In genomic region chr5:107979272-107979671, GRCh38 we compare ENCODE assay signal across 17 cellular contexts.
A peak's percentile ranks its signal among the peaks of the same experiment; 100 is the strongest.
DNase-seq lines count a peak whose midpoint lies in the region; ATAC-seq and TF ChIP-seq lines count a peak whose summit lies in the region.
"Had no signal": no experiment of that assay in that cellular context is flagged by ENCODE, and none has a peak within 500 bp of the region (broad histone marks: within the 10 kb centered on the region; RNA-seq: fewer than 3 reads in every experiment).

No MANE protein-coding gene starts in this region.

- H3K27me3 ChIP-seq in mesenchymal stem cell (ENCODE audit: control insufficient read depth in 1 of 2, insufficient read depth in 1 of 2, low read length in 2 of 2) = no peaks in the 10 kb centered on the region
- H3K27me3 ChIP-seq: BLaER1, cardiac muscle cell had no signal

- no peak overlapping the region for H3K4me3 Mint-ChIP-seq in glutamatergic neuron (ENCODE audit: unreplicated experiment)
- H3K4me3 Mint-ChIP-seq: activated B cell treated with CpG ODN at 0.5 μM for 24 hours; activated naive CD4-positive, alpha-beta T cell treated with anti-CD3 and anti-CD28 coated beads, Interleukin-2, amount 10 ng/mL, durations not matched to agents 7 days and 5 days had no signal

- peak; percentile 36 for DNase-seq in EH (ENCODE audit: low read depth)
- peak; percentile 68 for DNase-seq in M059J (ENCODE audit: low read depth)
- peak; percentile 35 for DNase-seq in choroid plexus epithelial cell (ENCODE audit: low read depth)
- DNase-seq in mesenchymal stem cell = peak; percentile 49
- DNase-seq in glutamatergic neuron = no peak
- no peak for DNase-seq in caudate nucleus (lab: John Stamatoyannopoulos, UW)
- no peak for DNase-seq in HuH-7.5 (ENCODE audit: low spot score)
- DNase-seq: activated B cell treated with CpG ODN at 0.5 μM for 24 hours; DMS53; effector memory CD4-positive, alpha-beta T cell; NCI-H1436 treated with DMSO at 0.1 percent for 48 hours; NCI-H524 treated with DMSO at 0.1 percent for 48 hours; SW 1271 had no signal

- H3K36me3 Mint-ChIP-seq in glutamatergic neuron (ENCODE audit: unreplicated experiment) = no peaks in the 10 kb centered on the region

- no peaks in the 10 kb centered on the region for H3K9me3 Mint-ChIP-seq in glutamatergic neuron (ENCODE audit: unreplicated experiment)
- H3K9me3 Mint-ChIP-seq: activated B cell treated with CpG ODN at 0.5 μM for 24 hours; activated naive CD4-positive, alpha-beta T cell treated with anti-CD3 and anti-CD28 coated beads, Interleukin-2, amount 10 ng/mL, durations not matched to agents 7 days and 5 days had no signal

- no peak overlapping the region for H4K8ac ChIP-seq in mesenchymal stem cell (ENCODE audit: low read length)

- no peak overlapping the region for H3K27ac Mint-ChIP-seq in glutamatergic neuron (ENCODE audit: unreplicated experiment)
- H3K27ac Mint-ChIP-seq: activated B cell treated with CpG ODN at 0.5 μM for 24 hours; activated naive CD4-positive, alpha-beta T cell treated with anti-CD3 and anti-CD28 coated beads, Interleukin-2, amount 10 ng/mL, durations not matched to agents 7 days and 5 days had no signal

- no peaks in the 10 kb centered on the region for H3K9me3 ChIP-seq in mesenchymal stem cell (ENCODE audit: control insufficient read depth, low read length)
- H3K9me3 ChIP-seq: BLaER1 had no signal

- no peak overlapping the region for H3K27ac ChIP-seq in mesenchymal stem cell (ENCODE audit: low read length, poor library complexity, severe bottlenecking)
- H3K27ac ChIP-seq in caudate nucleus (ENCODE audit: low read depth, low read length) = no peak overlapping the region
- H3K27ac ChIP-seq: BLaER1, cardiac muscle cell had no signal

- H3K23ac ChIP-seq in mesenchymal stem cell (ENCODE audit: low read length in 2 of 2) = no peak overlapping the region

- ATAC-seq in HG03457 (IDR thresholded peaks at IDR 0.05; ENCODE audit: unreplicated experiment) = no peak

- H3K14ac ChIP-seq in mesenchymal stem cell (ENCODE audit: low read length in 2 of 2) = no peak overlapping the region

- H3K4me1 Mint-ChIP-seq in glutamatergic neuron (ENCODE audit: low read depth, unreplicated experiment) = peaks cover 3% of the 10 kb centered on the region
- H3K4me1 Mint-ChIP-seq: activated B cell treated with CpG ODN at 0.5 μM for 24 hours had no signal

- no peak overlapping the region for H4K91ac ChIP-seq in mesenchymal stem cell (ENCODE audit: low read length)

- no peaks in the 10 kb centered on the region for H3K36me3 ChIP-seq in mesenchymal stem cell (ENCODE audit: control insufficient read depth in 1 of 2, insufficient read depth in 2 of 2, low read depth in 1 of 2, low read length in 2 of 2)
- H3K36me3 ChIP-seq: BLaER1, cardiac muscle cell had no signal

- no peak for TF ChIP-seq CTCF in choroid plexus epithelial cell (conservative IDR thresholded peaks at IDR 0.05; ENCODE audit: low read depth, low read length)
- TF ChIP-seq CTCF in glutamatergic neuron (IDR thresholded peaks at IDR 0.05; ENCODE audit: partially characterized antibody, unreplicated experiment) = no peak

- no peak overlapping the region for H2BK12ac ChIP-seq in mesenchymal stem cell (ENCODE audit: low read length in 2 of 2)

- no peak overlapping the region for H2BK15ac ChIP-seq in mesenchymal stem cell (ENCODE audit: low read depth, poor library complexity, severe bottlenecking)

- H3K4me3 ChIP-seq in choroid plexus epithelial cell (ENCODE audit: low read depth, low read length) (no peak overlapping the region), mesenchymal stem cell (ENCODE audit: insufficient read depth in 1 of 2, low read depth in 1 of 2, low read length in 2 of 2) (no peak overlapping the region)
- H3K4me3 ChIP-seq: BLaER1, cardiac muscle cell had no signal

- H3K18ac ChIP-seq in mesenchymal stem cell (ENCODE audit: low read depth in 1 of 2, low read length in 2 of 2) = peak overlapping the region in 1 of 2 experiments; percentile 16

- H2BK120ac ChIP-seq in mesenchymal stem cell (ENCODE audit: low read depth, low read length) = peak overlapping the region; percentile 42

- no peaks in the 10 kb centered on the region for H3K27me3 Mint-ChIP-seq in glutamatergic neuron (ENCODE audit: unreplicated experiment)
- H3K27me3 Mint-ChIP-seq: activated B cell treated with CpG ODN at 0.5 μM for 24 hours; activated naive CD4-positive, alpha-beta T cell treated with anti-CD3 and anti-CD28 coated beads, Interleukin-2, amount 10 ng/mL, durations not matched to agents 7 days and 5 days had no signal

- no peak overlapping the region for H3K9ac ChIP-seq in mesenchymal stem cell (ENCODE audit: low read length)
- H3K9ac ChIP-seq: BLaER1 had no signal

- H2AK5ac ChIP-seq in mesenchymal stem cell (ENCODE audit: low read length, severe bottlenecking) = no peak overlapping the region

- H2AFZ ChIP-seq in mesenchymal stem cell (ENCODE audit: low read depth, low read length) = no peak overlapping the region

- WGBS in mesenchymal stem cell = 94% methylated on average over 3 of the region's 3 CpGs

- H3K4me1 ChIP-seq in mesenchymal stem cell (ENCODE audit: control insufficient read depth, insufficient read depth, low read depth, low read length) = no peaks in the 10 kb centered on the region
- H3K4me1 ChIP-seq: BLaER1 had no signal

- no peak overlapping the region for H2BK5ac ChIP-seq in mesenchymal stem cell (ENCODE audit: low read depth, low read length, poor library complexity, severe bottlenecking)

- no peak overlapping the region for H3K4ac ChIP-seq in mesenchymal stem cell (ENCODE audit: low read depth in 1 of 2, low read length in 2 of 2)

- no peak overlapping the region for H3K4me2 ChIP-seq in mesenchymal stem cell (ENCODE audit: low read length, poor library complexity, severe bottlenecking)
- H3K4me2 ChIP-seq: BLaER1 had no signal

- no peaks in the 10 kb centered on the region for H3K79me1 ChIP-seq in mesenchymal stem cell (replicated peaks; ENCODE audit: low read length, poor library complexity, severe bottlenecking)

Comparison
In these comparisons a context has a peak if more than half of its experiments do, and no peak if none do; other contexts are left out.
1. DNase-seq: peak in EH (single experiment), M059J (single experiment), choroid plexus epithelial cell (single experiment) and mesenchymal stem cell (single experiment); none in glutamatergic neuron (single experiment), caudate nucleus (0 of 61) and HuH-7.5 (single experiment).